30 cellular contexts compared by ENCODE assay signal in genomic region chr7:131547589-131547988, GRCh38.
"Had no signal": no experiment of that assay in that cellular context is flagged by ENCODE, and none has a peak within 500 bp of the region (broad histone marks: within the 10 kb centered on the region; RNA-seq: fewer than 3 reads in every experiment).

No MANE protein-coding gene starts in this region.

- H3K4me3 ChIP-seq: pancreas, prostate gland, smooth muscle cell, suprapubic skin, tibial artery had no signal

- H3K4me3 Mint-ChIP-seq: dendritic cell treated with granulocyte-macrophage colony-stimulating factor and Interleukin-4, amounts not matched to agents 40 ng/mL and 50 ng/mL, for 4 days; naive thymus-derived CD4-positive, alpha-beta T cell; neural crest cell had no signal

- H3K36me3 ChIP-seq: brain microvascular endothelial cell, pancreas, prostate gland, suprapubic skin, tibial artery had no signal

- FAIRE-seq: astrocyte, frontal cortex, pancreas, TTC549 had no signal

- H3K27me3 ChIP-seq: brain microvascular endothelial cell, pancreas, suprapubic skin, tibial artery had no signal

- H3K36me3 Mint-ChIP-seq: naive thymus-derived CD4-positive, alpha-beta T cell had no signal

- H3K4me1 ChIP-seq: prostate gland had no signal

- DNase-seq: activated CD4-positive, alpha-beta T cell treated with anti-CD3 and anti-CD28 coated beads for 48 hours; activated CD4-positive, alpha-beta T cell treated with anti-CD3 and anti-CD28 coated beads, Interleukin-2, amount 50 U/mL, for 48 hours; activated CD8-positive, alpha-beta memory T cell treated with anti-CD3 and anti-CD28 coated beads for 24 hours; activated effector memory CD4-positive, alpha-beta T cell treated with anti-CD3 and anti-CD28 coated beads, Interleukin-2, amount 50 U/mL, for 16 hours; activated naive CD4-positive, alpha-beta T cell treated with anti-CD3 and anti-CD28 coated beads, Interleukin-2, amount 50 U/mL, for 16 hours; amniotic stem cell; brain microvascular endothelial cell; caudate nucleus; effector CD8-positive, alpha-beta T cell; islet precursor cell; left cardiac atrium; midbrain; naive thymus-derived CD4-positive, alpha-beta T cell; nucleus accumbens; retina; stimulated activated CD4-positive, alpha-beta T cell treated with anti-CD3 and anti-CD28 coated beads, Interleukin-15, amount 100 ng/mL, for 24 hours; stimulated activated CD4-positive, alpha-beta T cell treated with anti-CD3 and anti-CD28 coated beads, Interleukin-2, amount 100 ng/mL, for 24 hours; stimulated activated naive CD4-positive, alpha-beta T cell; tibial artery had no signal

- ATAC-seq: activated CD4-positive, CD25-positive, alpha-beta regulatory T cell treated with anti-CD3 and anti-CD28 coated beads, Interleukin-2, amount 50 U/mL, for 24 hours; left cardiac atrium; naive thymus-derived CD4-positive, alpha-beta T cell had no signal

- H3K27ac Mint-ChIP-seq: dendritic cell treated with granulocyte-macrophage colony-stimulating factor and Interleukin-4, amounts not matched to agents 40 ng/mL and 50 ng/mL, for 4 days; naive thymus-derived CD4-positive, alpha-beta T cell had no signal

- H3K27ac ChIP-seq: brain microvascular endothelial cell, pancreas, prostate gland, suprapubic skin, tibial artery, VCaP had no signal

- H3K9me3 ChIP-seq: pancreas, prostate gland, suprapubic skin, tibial artery had no signal

- H3K9me3 Mint-ChIP-seq: neural crest cell had no signal
